9 cellular contexts compared by ENCODE assay signal in the genomic region with DNA sequence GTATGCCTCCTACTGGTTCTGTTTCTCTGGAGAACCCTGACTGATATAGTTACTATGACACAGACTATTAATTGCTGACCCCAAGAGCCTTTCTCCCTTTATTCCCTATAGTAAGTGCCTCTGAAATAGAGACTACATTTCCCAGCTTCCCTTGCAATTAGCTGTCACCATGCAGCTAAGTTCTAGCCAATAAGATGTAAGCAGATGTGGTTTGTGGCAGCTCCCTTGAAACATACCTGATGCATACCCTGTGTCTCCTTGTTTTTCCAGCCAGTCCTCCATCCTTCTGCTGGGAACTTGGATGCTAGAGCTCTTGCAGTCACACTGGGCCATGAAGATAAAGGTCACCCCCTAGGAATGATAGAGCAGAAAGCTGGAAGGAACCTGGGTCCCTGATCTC. TPM values are rescaled to one million over a fixed set of nuclear protein-coding genes. Genes with fewer than 3 reads are reported as not detected.
DNase-seq lines count a peak whose midpoint lies in the region; ATAC-seq and TF ChIP-seq lines count a peak whose summit lies in the region.
"Had no signal": no experiment of that assay in that cellular context is flagged by ENCODE, and none has a peak within 500 bp of the region (broad histone marks: within the 10 kb centered on the region; RNA-seq: fewer than 3 reads in every experiment).

No MANE protein-coding gene starts in this region.

- peaks cover 9% of the 10 kb centered on the region for H3K4me1 ChIP-seq in endodermal cell (ENCODE audit: control insufficient read depth, insufficient read depth, low read length)

- H3K36me3 ChIP-seq in endodermal cell (ENCODE audit: control insufficient read depth, insufficient read depth, low read length) = no peaks in the 10 kb centered on the region
- H3K36me3 ChIP-seq: thoracic aorta had no signal

- H3K36me3 Mint-ChIP-seq in endodermal cell (ENCODE audit: low read depth) (no peaks in the 10 kb centered on the region), CD14-positive monocyte (no peaks in the 10 kb centered on the region), progenitor cell of endocrine pancreas (ENCODE audit: insufficient read depth) (no peaks in the 10 kb centered on the region)

- TF ChIP-seq CTCF in endodermal cell (conservative IDR thresholded peaks at IDR 0.05) (no peak), CD14-positive monocyte (IDR thresholded peaks at IDR 0.05) (no peak), progenitor cell of endocrine pancreas (IDR thresholded peaks at IDR 0.05; ENCODE audit: unreplicated experiment) (no peak)

- H3K9me3 Mint-ChIP-seq in endodermal cell = no peaks in the 10 kb centered on the region
- H3K9me3 Mint-ChIP-seq in CD14-positive monocyte = peaks cover 0 to 2% (median 0%) of the 10 kb centered on the region in 7 donors
- no peaks in the 10 kb centered on the region for H3K9me3 Mint-ChIP-seq in progenitor cell of endocrine pancreas (ENCODE audit: low read depth)

- DNase-seq in EL (peak; percentile 26), Kasumi-1 (lab: John Stamatoyannopoulos, UW) (peak; percentile 74 to 87), endodermal cell (peak; percentile 69), amygdala (lab: John Stamatoyannopoulos, UW) (no peak), CD14-positive monocyte (ENCODE audit: low spot score) (no peak), NCI-H1105 treated with DMSO at 0.1 percent for 48 hours (lab: John Stamatoyannopoulos, UW) (no peak), progenitor cell of endocrine pancreas (ENCODE audit: low spot score, unreplicated experiment) (no peak)

- H3K4me1 Mint-ChIP-seq in endodermal cell = peaks cover 10% of the 10 kb centered on the region
- H3K4me1 Mint-ChIP-seq in CD14-positive monocyte = peaks cover 2% of the 10 kb centered on the region
- peaks cover 17% of the 10 kb centered on the region for H3K4me1 Mint-ChIP-seq in progenitor cell of endocrine pancreas (ENCODE audit: low read depth)

- no peak overlapping the region for H3K4me3 ChIP-seq in endodermal cell (ENCODE audit: low read length)
- H3K4me3 ChIP-seq: thoracic aorta had no signal

- no peak overlapping the region for H3K9ac ChIP-seq in endodermal cell (ENCODE audit: extremely low read depth, low read length, poor library complexity, severe bottlenecking)

- peak; percentile 91 for ATAC-seq in GM21619 (IDR thresholded peaks at IDR 0.05; ENCODE audit: unreplicated experiment)

- intact Hi-C loops in CD14-positive monocyte (cut with micrococcal nuclease) = no loop called here

- H3K4me3 Mint-ChIP-seq in endodermal cell = no peak overlapping the region
- no peak overlapping the region for H3K4me3 Mint-ChIP-seq in CD14-positive monocyte
- H3K4me3 Mint-ChIP-seq in progenitor cell of endocrine pancreas (ENCODE audit: low read depth) = no peak overlapping the region

- H3K27me3 ChIP-seq in endodermal cell (ENCODE audit: control insufficient read depth, insufficient read depth, low read length, poor library complexity, severe bottlenecking) = no peaks in the 10 kb centered on the region

- H3K9me3 ChIP-seq in endodermal cell (ENCODE audit: control insufficient read depth, low read length) = no peaks in the 10 kb centered on the region
- H3K9me3 ChIP-seq: thoracic aorta had no signal

- H3K27ac ChIP-seq in endodermal cell (ENCODE audit: low read depth, low read length) = no peak overlapping the region
- H3K27ac ChIP-seq: thoracic aorta had no signal

- H3K27ac Mint-ChIP-seq in endodermal cell (peak overlapping the region; percentile 61), CD14-positive monocyte (no peak overlapping the region), progenitor cell of endocrine pancreas (no peak overlapping the region)

- H3K27me3 Mint-ChIP-seq in endodermal cell (ENCODE audit: insufficient read depth) = no peaks in the 10 kb centered on the region
- H3K27me3 Mint-ChIP-seq in CD14-positive monocyte (ENCODE audit: low read depth in 3 of 3) = peaks cover under 1 to 2% (median 1%) of the 10 kb centered on the region in 3 donors
- H3K27me3 Mint-ChIP-seq in progenitor cell of endocrine pancreas = no peaks in the 10 kb centered on the region

RNA-seq across cellular contexts. Expression of gene TMEM165, which starts 9.7 kb away (rescaled TPM):
- total RNA-seq in endodermal cell = 100 to 1,000 TPM in 1 of 2 donors, 10 to 100 TPM in 1; 90.5 to 100 TPM
- polyA plus RNA-seq in endodermal cell (2013, experiment 1 of 2) = 48.5 TPM
- 43.1 TPM for polyA plus RNA-seq in endodermal cell (2013, experiment 2 of 2)
- 10 to 100 TPM; 92.8 to 96.4 TPM for polyA plus RNA-seq in CD14-positive monocyte
- total RNA-seq in progenitor cell of endocrine pancreas = 65.7 and 73.4 TPM in 2 replicates

RNA-seq across cellular contexts. Expression of gene SRD5A3, which starts 40.0 kb away (rescaled TPM):
- total RNA-seq in endodermal cell (10 to 100 TPM; 34.5 to 37.1 TPM), progenitor cell of endocrine pancreas (12.1 and 13.2 TPM in 2 replicates)
- polyA plus RNA-seq in endodermal cell (2013, experiment 1 of 2) = 26.9 TPM
- 23.4 TPM for polyA plus RNA-seq in endodermal cell (2013, experiment 2 of 2)
- 10 to 100 TPM; 16.2 to 26.2 TPM for polyA plus RNA-seq in CD14-positive monocyte

Comparison
In these comparisons a context has a peak if more than half of its experiments do, and no peak if none do; other contexts are left out.
1. DNase-seq: peak in EL (single experiment), Kasumi-1 (2 of 2) and endodermal cell (single experiment); none in amygdala (0 of 56), CD14-positive monocyte (single experiment), NCI-H1105 treated with DMSO at 0.1 percent for 48 hours (single experiment) and progenitor cell of endocrine pancreas (single experiment).